9 cellular contexts compared by ENCODE assay signal in the genomic region with DNA sequence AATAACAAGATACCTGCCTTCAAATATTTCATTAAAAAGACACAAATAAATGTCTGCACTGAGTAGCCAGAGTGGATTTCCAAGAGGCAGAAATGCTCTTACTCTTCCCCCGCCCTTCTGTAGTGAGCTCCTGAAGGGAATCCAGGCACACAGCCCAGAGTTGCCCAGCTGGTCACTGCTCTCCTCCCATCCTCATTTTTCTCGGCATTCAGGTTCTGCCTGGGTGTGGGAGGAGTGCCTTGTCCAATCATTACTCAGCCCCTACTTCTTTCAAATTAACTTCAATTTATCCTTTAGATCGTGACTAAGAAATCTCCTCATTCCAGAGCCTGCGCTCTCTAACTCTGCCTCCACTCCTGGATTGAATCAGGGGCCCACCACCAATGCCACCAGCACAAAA. TPM values are rescaled to one million over a fixed set of nuclear protein-coding genes. Genes with fewer than 3 reads are reported as not detected.
DNase-seq lines count a peak whose midpoint lies in the region; ATAC-seq and TF ChIP-seq lines count a peak whose summit lies in the region.
"Had no signal": no experiment of that assay in that cellular context is flagged by ENCODE, and none has a peak within 500 bp of the region (broad histone marks: within the 10 kb centered on the region; RNA-seq: fewer than 3 reads in every experiment).

No MANE protein-coding gene starts in this region.

- TF ChIP-seq POLR2A in suprapubic skin (IDR thresholded peaks at IDR 0.05) = no peak

- no peaks in the 10 kb centered on the region for H3K27me3 ChIP-seq in esophagus (ENCODE audit: control insufficient read depth in 1 of 2, insufficient read depth in 2 of 2, low read length in 2 of 2)
- no peaks in the 10 kb centered on the region for H3K27me3 ChIP-seq in suprapubic skin

- 34 to 41% methylated on average over 4 of the region's 4 CpGs for WGBS in esophagus, 2 donors
- WGBS in suprapubic skin = 27% methylated on average over 4 of the region's 4 CpGs

- H3K9me3 ChIP-seq in esophagus (ENCODE audit: control insufficient read depth in 2 of 2, insufficient read depth in 1 of 2, low read depth in 1 of 2, low read length in 1 of 2) (no peaks in the 10 kb centered on the region), suprapubic skin (no peaks in the 10 kb centered on the region)

- DNase-seq in AG08395 (ENCODE audit: low spot score) (peak; percentile 85), M059J (ENCODE audit: low read depth) (peak; percentile 44), myocyte (ENCODE audit: low read depth) (peak; percentile 74), NCI-H2107 (lab: John Stamatoyannopoulos, UW) (no peak), suprapubic skin (ENCODE audit: low spot score in 2 of 2) (no peak)
- DNase-seq in activated CD4-positive, alpha-beta T cell treated with anti-CD3 and anti-CD28 coated beads, Interleukin-2, amount 50 U/mL, for 4 hours = no peak
- DNase-seq: NCI-H187 had no signal

- H3K36me3 ChIP-seq in esophagus (ENCODE audit: control insufficient read depth in 2 of 2, insufficient read depth in 2 of 2, low read length in 1 of 2) = peaks cover 4 to 6% of the 10 kb centered on the region in 2 donors
- peaks cover 7% of the 10 kb centered on the region for H3K36me3 ChIP-seq in suprapubic skin

- TF ChIP-seq EP300 in suprapubic skin (IDR thresholded peaks at IDR 0.05) = no peak

- ATAC-seq in HG03457 (IDR thresholded peaks at IDR 0.05; ENCODE audit: unreplicated experiment) = no peak

- H3K4me3 ChIP-seq in esophagus (ENCODE audit: low read depth in 1 of 2, low read length in 2 of 2) (no peak overlapping the region), suprapubic skin (no peak overlapping the region)

- H3K4me1 ChIP-seq in esophagus (ENCODE audit: control insufficient read depth in 2 of 2, insufficient read depth in 2 of 2, low read length in 1 of 2) (peaks cover 6 to 26% of the 10 kb centered on the region in 2 donors), suprapubic skin (peaks cover 85% of the 10 kb centered on the region)

- H3K27ac ChIP-seq in esophagus (ENCODE audit: low read depth in 2 of 2, low read length in 1 of 2) = peak overlapping the region; percentile 81 to 92
- H3K27ac ChIP-seq in suprapubic skin = no peak overlapping the region

- TF ChIP-seq CTCF in suprapubic skin (IDR thresholded peaks at IDR 0.05) = no peak

RNA-seq across cellular contexts. Expression of gene CCDC6, which starts 12.2 kb away (rescaled TPM):
- 9.0 and 18.6 TPM in 2 replicates for total RNA-seq in M059J (2014; rRNA removed; shearing (Covaris generic))
- 10 to 100 TPM; 23.2 to 25.9 TPM for polyA plus RNA-seq in esophagus
- total RNA-seq in myocyte = 19.4 and 19.6 TPM in 2 replicates
- polyA plus RNA-seq in myocyte (2012) = 12.5 TPM
- total RNA-seq in suprapubic skin = 100 to 1,000 TPM in 2 of 4 donors, 10 to 100 TPM in 2; 78.5 to 101 (median 92.1) TPM

Comparison
In these comparisons a context has a peak if more than half of its experiments do, and no peak if none do; other contexts are left out.
1. DNase-seq: peak in AG08395 (single experiment), M059J (single experiment) and myocyte (single experiment); none in NCI-H2107 (single experiment), suprapubic skin (0 of 2) and activated CD4-positive, alpha-beta T cell treated with anti-CD3 and anti-CD28 coated beads, Interleukin-2, amount 50 U/mL, for 4 hours (0 of 2).